Comparison of ENCODE assay signal across 13 cellular contexts in the genomic region with DNA sequence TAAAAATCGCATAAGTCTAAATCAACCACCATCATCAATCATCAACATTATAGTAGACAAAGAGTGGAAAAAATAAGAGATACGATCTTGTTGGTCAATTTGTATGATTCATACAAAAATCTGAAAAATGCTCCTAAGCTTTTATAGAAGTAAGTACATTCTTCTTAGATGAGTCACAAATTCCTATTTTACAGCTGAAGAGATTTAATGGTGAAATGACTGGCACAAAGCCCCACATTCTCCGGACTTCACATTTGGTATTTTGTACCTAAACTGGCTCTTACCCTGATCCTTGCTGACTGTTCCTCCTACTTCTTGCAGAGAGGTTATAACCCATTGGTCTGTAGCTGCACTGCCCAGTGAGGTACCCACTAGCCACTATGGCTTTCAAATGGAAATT. TPM values are rescaled to one million over a fixed set of nuclear protein-coding genes. Genes with fewer than 3 reads are reported as not detected.
A peak's percentile ranks its signal among the peaks of the same experiment; 100 is the strongest.
DNase-seq lines count a peak whose midpoint lies in the region; ATAC-seq and TF ChIP-seq lines count a peak whose summit lies in the region.
"Had no signal": no experiment of that assay in that cellular context is flagged by ENCODE, and none has a peak within 500 bp of the region (broad histone marks: within the 10 kb centered on the region; RNA-seq: fewer than 3 reads in every experiment).

No MANE protein-coding gene starts in this region.

- TF ChIP-seq CTCF in HFFc6 (IDR thresholded peaks at IDR 0.05) (no peak), gastrocnemius medialis (IDR thresholded peaks at IDR 0.05 in 4 of 5, conservative IDR thresholded peaks at IDR 0.05 in 1 of 5) (no peak)

- no peaks in the 10 kb centered on the region for H3K27me3 ChIP-seq in gastrocnemius medialis
- H3K27me3 ChIP-seq: ovary had no signal

- peak overlapping the region; percentile 59 for H3K27ac Mint-ChIP-seq in HFFc6
- H3K27ac Mint-ChIP-seq in activated T-helper 17 cell treated with anti-CD3 and anti-CD28 coated beads, Interleukin-2, amount 50 U/mL, for 72 hours = peak overlapping the region; percentile 43
- H3K27ac Mint-ChIP-seq: activated CD8-positive, alpha-beta memory T cell treated with anti-CD3 and anti-CD28 coated beads, Interleukin-2, amount 10 ng/mL, durations not matched to agents 7 days and 5 days; CD8-positive, alpha-beta T cell had no signal

- peak overlapping the region; percentile 22; the same call in 1 of the 2 replicates for H3K4me3 Mint-ChIP-seq in HFFc6
- no peak overlapping the region for H3K4me3 Mint-ChIP-seq in activated T-helper 17 cell treated with anti-CD3 and anti-CD28 coated beads, Interleukin-2, amount 50 U/mL, for 72 hours
- H3K4me3 Mint-ChIP-seq: activated CD8-positive, alpha-beta memory T cell treated with anti-CD3 and anti-CD28 coated beads, Interleukin-2, amount 10 ng/mL, durations not matched to agents 7 days and 5 days; CD8-positive, alpha-beta T cell had no signal

- in situ Hi-C loops in ACHN (cut with HindIII; ENCODE audit: low pct_ligation_motif_present, low pct_unique_long_range_greater_than_20kb, low sequenced_read_pairs) = no loop called here
- in situ Hi-C loops in gastrocnemius medialis (cut with MboI; ENCODE audit: low sequenced_read_pairs in 4 of 4) = loop anchor here in 3 of 4 donors (25.0 kb wide), 1 partner anchor 1130 kb away; no protein-coding TSS in a partner anchor

- intact Hi-C loops in gastrocnemius medialis (cut with DNase I; ENCODE audit: low total_unique reads) = loop anchor here (5.0 kb wide), 2 partner anchors 880 to 1135 kb away; no protein-coding TSS in a partner anchor

- no peaks in the 10 kb centered on the region for H3K36me3 ChIP-seq in gastrocnemius medialis
- H3K36me3 ChIP-seq: ovary had no signal

- peak; percentile 95 for DNase-seq in ACHN
- DNase-seq in HFFc6 = peak; percentile 83
- DNase-seq in glomerular endothelial cell (ENCODE audit: extremely low read depth, low read depth, low spot score) = peak; percentile 68
- DNase-seq in gastrocnemius medialis = no peak
- no peak for DNase-seq in stimulated activated CD4-positive, alpha-beta T cell treated with anti-CD3 and anti-CD28 coated beads, Interleukin-2, amount 100 ng/mL, for 48 hours
- DNase-seq: activated CD8-positive, alpha-beta memory T cell treated with anti-CD3 and anti-CD28 coated beads, Interleukin-2, amount 10 ng/mL, durations not matched to agents 7 days and 5 days; CD8-positive, alpha-beta T cell; NCI-H510A treated with DMSO at 0.1 percent for 48 hours; ovary; T-helper 1 cell had no signal

- no peak for TF ChIP-seq POLR2A in gastrocnemius medialis (IDR thresholded peaks at IDR 0.05)

- H3K4me3 ChIP-seq in gastrocnemius medialis = no peak overlapping the region
- H3K4me3 ChIP-seq: ovary had no signal

- H3K9me3 Mint-ChIP-seq in HFFc6 = no peaks in the 10 kb centered on the region
- H3K9me3 Mint-ChIP-seq in activated T-helper 17 cell treated with anti-CD3 and anti-CD28 coated beads, Interleukin-2, amount 50 U/mL, for 72 hours = no peaks in the 10 kb centered on the region
- H3K9me3 Mint-ChIP-seq: CD8-positive, alpha-beta T cell had no signal

- H3K27ac ChIP-seq in gastrocnemius medialis = no peak overlapping the region
- H3K27ac ChIP-seq: ovary had no signal

- no peaks in the 10 kb centered on the region for H3K36me3 Mint-ChIP-seq in HFFc6 (ENCODE audit: low read depth)
- H3K36me3 Mint-ChIP-seq in activated T-helper 17 cell treated with anti-CD3 and anti-CD28 coated beads, Interleukin-2, amount 50 U/mL, for 72 hours (ENCODE audit: low read depth) = no peaks in the 10 kb centered on the region
- H3K36me3 Mint-ChIP-seq: CD8-positive, alpha-beta T cell had no signal

- no peaks in the 10 kb centered on the region for H3K27me3 Mint-ChIP-seq in HFFc6 (ENCODE audit: insufficient read depth)
- peaks cover 6% of the 10 kb centered on the region for H3K27me3 Mint-ChIP-seq in activated T-helper 17 cell treated with anti-CD3 and anti-CD28 coated beads, Interleukin-2, amount 50 U/mL, for 72 hours
- H3K27me3 Mint-ChIP-seq: activated CD8-positive, alpha-beta memory T cell treated with anti-CD3 and anti-CD28 coated beads, Interleukin-2, amount 10 ng/mL, durations not matched to agents 7 days and 5 days had no signal

- peak; percentile 69 for ATAC-seq in activated T-helper 17 cell treated with anti-CD3 and anti-CD28 coated beads, Interleukin-2, amount 50 U/mL, for 72 hours (replicated peaks)
- ATAC-seq in HG03196 (IDR thresholded peaks at IDR 0.05; ENCODE audit: unreplicated experiment) (no peak), GM21515 (IDR thresholded peaks at IDR 0.05; ENCODE audit: unreplicated experiment) (no peak), gastrocnemius medialis (no peak)
- ATAC-seq: activated CD8-positive, alpha-beta memory T cell treated with anti-CD3 and anti-CD28 coated beads, Interleukin-2, amount 10 ng/mL, durations not matched to agents 7 days and 5 days; CD8-positive, alpha-beta T cell had no signal

- H3K4me1 Mint-ChIP-seq in HFFc6 (ENCODE audit: low read depth) = peaks cover 63% of the 10 kb centered on the region
- H3K4me1 Mint-ChIP-seq in activated T-helper 17 cell treated with anti-CD3 and anti-CD28 coated beads, Interleukin-2, amount 50 U/mL, for 72 hours = no peaks in the 10 kb centered on the region

- no peaks in the 10 kb centered on the region for H3K4me1 ChIP-seq in gastrocnemius medialis

- no peaks in the 10 kb centered on the region for H3K9me3 ChIP-seq in gastrocnemius medialis
- H3K9me3 ChIP-seq: ovary had no signal

RNA-seq across cellular contexts. Expression of a gene that starts 29.9 kb away (rescaled TPM):
- total RNA-seq in HFFc6 (2021; fragmentation: NEBNext Ultra II Directional; extraction: Animal tissue kit (Norgen Biotek cat#: 25700)) = 10 to 100 TPM; 35.4 to 42.1 (median 36.8) TPM
- 10 to 100 TPM; 32.3 to 50.2 TPM for total RNA-seq in activated T-helper 17 cell treated with anti-CD3 and anti-CD28 coated beads, Interleukin-2, amount 50 U/mL, for 72 hours
- 23.3 and 27.8 TPM in 2 replicates for total RNA-seq in glomerular endothelial cell
- 10 to 100 TPM; 34.6 to 71.8 (median 51.8) TPM for total RNA-seq in gastrocnemius medialis

Comparison
In these comparisons a context has a peak if more than half of its experiments do, and no peak if none do; other contexts are left out.
1. DNase-seq: peak in ACHN (single experiment), HFFc6 (single experiment) and glomerular endothelial cell (single experiment); none in gastrocnemius medialis (0 of 2) and stimulated activated CD4-positive, alpha-beta T cell treated with anti-CD3 and anti-CD28 coated beads, Interleukin-2, amount 100 ng/mL, for 48 hours (0 of 2).